ENCODE assay signal across 15 cellular contexts in the genomic region with DNA sequence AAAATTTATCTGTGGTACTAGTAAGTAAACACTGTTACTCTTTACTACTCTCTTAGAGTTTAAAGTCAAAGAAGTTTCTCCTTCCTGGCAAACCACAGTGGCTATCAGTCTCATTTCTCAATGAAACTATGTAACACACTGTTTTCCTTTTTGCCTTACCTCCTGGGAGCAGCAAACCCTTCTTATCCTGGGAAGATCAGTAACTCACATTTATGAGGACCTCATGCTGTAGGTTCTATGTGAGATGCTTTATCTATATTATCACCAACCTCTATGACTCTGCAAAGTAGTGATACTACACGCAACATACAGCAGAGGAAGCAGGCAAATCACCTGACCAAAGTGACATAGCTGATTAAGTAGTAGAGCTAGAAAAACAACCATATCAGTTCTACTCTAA. TPM values are rescaled to one million over a fixed set of nuclear protein-coding genes. Genes with fewer than 3 reads are reported as not detected.
DNase-seq lines count a peak whose midpoint lies in the region; ATAC-seq and TF ChIP-seq lines count a peak whose summit lies in the region.
"Had no signal": no experiment of that assay in that cellular context is flagged by ENCODE, and none has a peak within 500 bp of the region (broad histone marks: within the 10 kb centered on the region; RNA-seq: fewer than 3 reads in every experiment).

No MANE protein-coding gene starts in this region.

- DNase-seq in EL (peak; percentile 10), HFFc6 (peak; percentile 1), iris pigment epithelial cell (ENCODE audit: low read depth) (peak; percentile 25), DMS53 (lab: John Stamatoyannopoulos, UW) (no peak), cerebellar cortex (ENCODE audit: low spot score) (no peak)
- no peak for DNase-seq in activated naive CD8-positive, alpha-beta T cell treated with anti-CD3 and anti-CD28 coated beads, Interleukin-2, amount 10 ng/mL, durations not matched to agents 7 days and 5 days
- DNase-seq: effector CD4-positive, alpha-beta T cell; GOT3; hypothalamus; NCI-H2171 treated with DMSO at 0.1 percent for 48 hours; spleen; WERI-Rb-1 had no signal

- H3K27me3 Mint-ChIP-seq in HFFc6 (ENCODE audit: insufficient read depth), result no peaks in the 10 kb centered on the region
- H3K27me3 Mint-ChIP-seq in activated naive CD8-positive, alpha-beta T cell treated with anti-CD3 and anti-CD28 coated beads, Interleukin-2, amount 10 ng/mL, durations not matched to agents 7 days and 5 days, result no peaks in the 10 kb centered on the region

- POLR2A ChIA-PET in activated naive CD8-positive, alpha-beta T cell treated with anti-CD3 and anti-CD28 coated beads, Interleukin-2, amount 10 ng/mL, durations not matched to agents 7 days and 5 days (lab: Charles Lee), result no interaction called here

- no peaks in the 10 kb centered on the region for H3K9me3 Mint-ChIP-seq in HFFc6
- no peaks in the 10 kb centered on the region for H3K9me3 Mint-ChIP-seq in activated naive CD8-positive, alpha-beta T cell treated with anti-CD3 and anti-CD28 coated beads, Interleukin-2, amount 10 ng/mL, durations not matched to agents 7 days and 5 days
- H3K9me3 Mint-ChIP-seq: neural crest cell had no signal

- TF ChIP-seq CTCF in HFFc6 (IDR thresholded peaks at IDR 0.05), result no peak

- peaks cover 26% of the 10 kb centered on the region for H3K4me1 Mint-ChIP-seq in HFFc6 (ENCODE audit: low read depth)
- peaks cover 5% of the 10 kb centered on the region for H3K4me1 Mint-ChIP-seq in activated naive CD8-positive, alpha-beta T cell treated with anti-CD3 and anti-CD28 coated beads, Interleukin-2, amount 10 ng/mL, durations not matched to agents 7 days and 5 days
- H3K4me1 Mint-ChIP-seq: neural crest cell had no signal

- peak; percentile 52 for ATAC-seq in activated naive CD8-positive, alpha-beta T cell treated with anti-CD3 and anti-CD28 coated beads, Interleukin-2, amount 10 ng/mL, durations not matched to agents 7 days and 5 days (ENCODE audit: low read depth)
- no peak for ATAC-seq in HG03097 (IDR thresholded peaks at IDR 0.05; ENCODE audit: low FRiP score, unreplicated experiment)
- no peak for ATAC-seq in GM19455 (IDR thresholded peaks at IDR 0.05; ENCODE audit: unreplicated experiment)

- H3K4me3 Mint-ChIP-seq in HFFc6, result no peak overlapping the region
- H3K4me3 Mint-ChIP-seq in activated naive CD8-positive, alpha-beta T cell treated with anti-CD3 and anti-CD28 coated beads, Interleukin-2, amount 10 ng/mL, durations not matched to agents 7 days and 5 days, result no peak overlapping the region
- H3K4me3 Mint-ChIP-seq: neural crest cell had no signal

- peak overlapping the region; percentile 84 for H3K27ac Mint-ChIP-seq in HFFc6
- H3K27ac Mint-ChIP-seq in activated naive CD8-positive, alpha-beta T cell treated with anti-CD3 and anti-CD28 coated beads, Interleukin-2, amount 10 ng/mL, durations not matched to agents 7 days and 5 days, result peak overlapping the region; percentile 19

- peaks cover 57% of the 10 kb centered on the region for H3K36me3 Mint-ChIP-seq in HFFc6 (ENCODE audit: low read depth)
- peaks cover 27% of the 10 kb centered on the region for H3K36me3 Mint-ChIP-seq in activated naive CD8-positive, alpha-beta T cell treated with anti-CD3 and anti-CD28 coated beads, Interleukin-2, amount 10 ng/mL, durations not matched to agents 7 days and 5 days

RNA-seq across cellular contexts. Expression of gene PBRM1, which starts 35.3 kb away (rescaled TPM):
- total RNA-seq in HFFc6 (2021; fragmentation: NEBNext Ultra II Directional; extraction: Animal tissue kit (Norgen Biotek cat#: 25700)), result 10 to 100 TPM; 44.1 to 64.2 (median 56.0) TPM
- total RNA-seq in activated naive CD8-positive, alpha-beta T cell treated with anti-CD3 and anti-CD28 coated beads, Interleukin-2, amount 10 ng/mL, durations not matched to agents 7 days and 5 days, result 10 to 100 TPM; 73.5 to 77.0 TPM

RNA-seq across cellular contexts. Expression of gene GNL3, which starts 35.4 kb away (rescaled TPM):
- total RNA-seq in HFFc6 (2021; fragmentation: NEBNext Ultra II Directional; extraction: Animal tissue kit (Norgen Biotek cat#: 25700)), result 10 to 100 TPM; 77.1 to 87.9 (median 80.9) TPM
- total RNA-seq in activated naive CD8-positive, alpha-beta T cell treated with anti-CD3 and anti-CD28 coated beads, Interleukin-2, amount 10 ng/mL, durations not matched to agents 7 days and 5 days, result 10 to 100 TPM; 72.5 to 75.9 TPM

RNA-seq across cellular contexts. Expression of gene GLT8D1, which starts 55.2 kb away (rescaled TPM):
- total RNA-seq in HFFc6 (2021; fragmentation: NEBNext Ultra II Directional; extraction: Animal tissue kit (Norgen Biotek cat#: 25700)), result 10 to 100 TPM; 72.6 to 90.9 (median 88.5) TPM
- total RNA-seq in activated naive CD8-positive, alpha-beta T cell treated with anti-CD3 and anti-CD28 coated beads, Interleukin-2, amount 10 ng/mL, durations not matched to agents 7 days and 5 days, result 10 to 100 TPM; 44.6 to 45.7 TPM

RNA-seq across cellular contexts. Expression of gene SPCS1, which starts 55.5 kb away (rescaled TPM):
- 100 to 1,000 TPM; 179 to 209 (median 193) TPM for total RNA-seq in HFFc6 (2021; fragmentation: NEBNext Ultra II Directional; extraction: Animal tissue kit (Norgen Biotek cat#: 25700))
- 10 to 100 TPM; 90.1 to 90.4 TPM for total RNA-seq in activated naive CD8-positive, alpha-beta T cell treated with anti-CD3 and anti-CD28 coated beads, Interleukin-2, amount 10 ng/mL, durations not matched to agents 7 days and 5 days

Comparison
In these comparisons a context has a peak if more than half of its experiments do, and no peak if none do; other contexts are left out.
1. DNase-seq: peak in EL (single experiment), HFFc6 (single experiment) and iris pigment epithelial cell (single experiment); none in activated naive CD8-positive, alpha-beta T cell treated with anti-CD3 and anti-CD28 coated beads, Interleukin-2, amount 10 ng/mL, durations not matched to agents 7 days and 5 days (single experiment), DMS53 (single experiment) and cerebellar cortex (single experiment).